Comparison of ENCODE assay signal across 8 cellular contexts in genomic region chr16:58684001-58684353, GRCh38. TPM values are rescaled to one million over a fixed set of nuclear protein-coding genes. Genes with fewer than 3 reads are reported as not detected.
DNase-seq lines count a peak whose midpoint lies in the region; ATAC-seq and TF ChIP-seq lines count a peak whose summit lies in the region.

No MANE protein-coding gene starts in this region.

- H3K9me3 ChIP-seq in A673 (ENCODE audit: low read depth, low read length, poor library complexity, severe bottlenecking) (no peaks in the 10 kb centered on the region), parathyroid adenoma (ENCODE audit: control insufficient read depth, low read length) (no peaks in the 10 kb centered on the region)

- TF ChIP-seq CTCF in A673 (conservative IDR thresholded peaks at IDR 0.05; ENCODE audit: low read depth, low read length), result no peak
- TF ChIP-seq CTCF in VCaP (conservative IDR thresholded peaks at IDR 0.05), result no peak
- no peak for TF ChIP-seq CTCF in foreskin keratinocyte (conservative IDR thresholded peaks at IDR 0.05)
- TF ChIP-seq CTCF in parathyroid adenoma (IDR thresholded peaks at IDR 0.05), result no peak

- H3K27ac ChIP-seq in A673 (ENCODE audit: low read depth, low read length, poor library complexity, severe bottlenecking) (peak overlapping the region; percentile 45), VCaP (peak overlapping the region; percentile 59), foreskin keratinocyte (peak overlapping the region; percentile 63), parathyroid adenoma (peak overlapping the region; percentile 30)

- ATAC-seq in GM21786 (IDR thresholded peaks at IDR 0.05; ENCODE audit: unreplicated experiment), result peak; percentile 4
- ATAC-seq in foreskin keratinocyte, result peak; percentile 48

- peak overlapping the region; percentile 100 for H2AFZ ChIP-seq in parathyroid adenoma

- POLR2A ChIA-PET in A673 (lab: Charles Lee; ENCODE audit: low non-redundant PET), result no interaction called here

- CTCF ChIA-PET in A673 (lab: Charles Lee), result no interaction called here

- no peak for DNase-seq in A673 (ENCODE audit: low spot score)
- peak in 1 of 2 donors; percentile 15 for DNase-seq in foreskin keratinocyte
- DNase-seq in KG1 (lab: John Stamatoyannopoulos, UW), result no peak
- DNase-seq in SKM-1 treated with dmso at 0.1 percent for 144 hours (lab: John Stamatoyannopoulos, UW; ENCODE audit: unreplicated experiment), result no peak
- no peak for DNase-seq in activated gamma-delta T cell (lab: John Stamatoyannopoulos, UW)

- H3K4me1 ChIP-seq in A673 (ENCODE audit: insufficient read depth, low read length, poor library complexity, severe bottlenecking), result peaks cover 6% of the 10 kb centered on the region
- no peaks in the 10 kb centered on the region for H3K4me1 ChIP-seq in foreskin keratinocyte
- H3K4me1 ChIP-seq in parathyroid adenoma, result peaks cover 9% of the 10 kb centered on the region

- peak overlapping the region; percentile 83 for H3K4me3 ChIP-seq in A673 (ENCODE audit: low read depth, low read length, poor library complexity, severe bottlenecking)
- peak overlapping the region; percentile 73 for H3K4me3 ChIP-seq in parathyroid adenoma (ENCODE audit: low read depth, low read length)

- no TSS peak for BruUV-seq in A673 (replicated peaks; lab: Mats Ljungman, UMichigan)

- peak overlapping the region; percentile 17 for H3K9ac ChIP-seq in parathyroid adenoma

- no peaks in the 10 kb centered on the region for H3K27me3 ChIP-seq in A673 (replicated peaks; ENCODE audit: insufficient read depth, low read depth, low read length, poor library complexity)
- no peaks in the 10 kb centered on the region for H3K27me3 ChIP-seq in foreskin keratinocyte
- no peaks in the 10 kb centered on the region for H3K27me3 ChIP-seq in parathyroid adenoma (ENCODE audit: control insufficient read depth, insufficient read depth, low read length)

- H3K36me3 ChIP-seq in A673 (ENCODE audit: insufficient read depth, low read length, poor library complexity, severe bottlenecking) (no peaks in the 10 kb centered on the region), parathyroid adenoma (ENCODE audit: control insufficient read depth, insufficient read depth, low read length) (no peaks in the 10 kb centered on the region)

- peak overlapping the region; percentile 90 for H3K4me2 ChIP-seq in parathyroid adenoma (ENCODE audit: low read length)

- intact Hi-C loops in A673 (cut with micrococcal nuclease; ENCODE audit: unreplicated experiment), result no loop called here

- H3K79me2 ChIP-seq in parathyroid adenoma, result peaks cover 3% of the 10 kb centered on the region

RNA-seq across cellular contexts. Expression of gene SLC38A7, which starts 0.6 kb away (rescaled TPM):
- 16.9 and 21.3 TPM in 2 replicates for total RNA-seq in A673 (2021)
- 12.9 and 17.9 TPM in 2 replicates for total RNA-seq in foreskin keratinocyte
- 7.1 and 8.8 TPM in 2 replicates for polyA plus RNA-seq in foreskin keratinocyte

RNA-seq across cellular contexts. Expression of gene GOT2, which starts 50.1 kb away (rescaled TPM):
- 115 and 123 TPM in 2 replicates for total RNA-seq in A673 (2021)
- total RNA-seq in foreskin keratinocyte, result 171 and 191 TPM in 2 replicates
- 138 and 167 TPM in 2 replicates for polyA plus RNA-seq in foreskin keratinocyte

RNA-seq across cellular contexts. Expression of gene CNOT1, which starts 54.4 kb away (rescaled TPM):
- total RNA-seq in A673 (2021) (255 and 259 TPM in 2 replicates), foreskin keratinocyte (157 and 158 TPM in 2 replicates)
- polyA plus RNA-seq in foreskin keratinocyte, result 64.9 and 68.7 TPM in 2 replicates
